ENCODE assay signal across 2 cellular contexts in the genomic region with DNA sequence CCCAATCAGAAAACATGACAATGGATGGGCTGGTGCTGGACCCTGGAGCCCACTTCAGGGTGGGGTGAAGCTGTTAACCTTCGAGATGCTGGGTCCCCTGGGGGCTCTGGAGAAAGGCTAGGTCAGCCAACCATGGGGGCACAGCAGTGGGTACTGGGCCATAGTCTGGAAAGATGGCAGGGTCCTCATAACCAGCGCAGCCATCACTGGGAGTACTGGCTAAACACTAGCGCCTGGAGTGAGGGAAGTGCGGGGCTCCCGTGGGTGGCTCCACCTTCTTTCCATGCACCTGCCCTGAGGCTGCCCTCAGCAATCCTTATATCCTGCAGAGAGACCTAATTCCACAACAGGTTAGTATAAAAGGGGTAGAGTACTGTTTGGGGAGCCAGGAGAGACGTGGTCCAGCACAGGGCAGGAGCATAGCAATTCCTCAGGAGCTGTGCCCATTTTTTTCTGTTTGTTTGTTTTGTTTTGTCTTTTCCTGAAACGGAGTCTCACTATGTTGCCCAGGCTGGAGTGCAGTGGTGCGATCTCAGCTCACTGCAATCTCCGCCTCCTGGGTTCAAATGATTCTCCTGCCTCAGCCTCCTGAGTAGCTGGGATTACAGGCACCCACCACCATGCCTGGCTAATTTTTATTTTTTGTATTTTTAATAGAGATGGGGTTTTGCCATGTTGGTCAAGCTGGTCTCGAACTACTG.
TF ChIP-seq lines count a peak whose summit lies in the region.

No MANE protein-coding gene starts in this region.

TF ChIP-seq in SK-N-SH, 30 proteins besides CTCF, POLR2A, EP300 and RAD21 (continued from another document):
- TF ChIP-seq, protein P1, sequence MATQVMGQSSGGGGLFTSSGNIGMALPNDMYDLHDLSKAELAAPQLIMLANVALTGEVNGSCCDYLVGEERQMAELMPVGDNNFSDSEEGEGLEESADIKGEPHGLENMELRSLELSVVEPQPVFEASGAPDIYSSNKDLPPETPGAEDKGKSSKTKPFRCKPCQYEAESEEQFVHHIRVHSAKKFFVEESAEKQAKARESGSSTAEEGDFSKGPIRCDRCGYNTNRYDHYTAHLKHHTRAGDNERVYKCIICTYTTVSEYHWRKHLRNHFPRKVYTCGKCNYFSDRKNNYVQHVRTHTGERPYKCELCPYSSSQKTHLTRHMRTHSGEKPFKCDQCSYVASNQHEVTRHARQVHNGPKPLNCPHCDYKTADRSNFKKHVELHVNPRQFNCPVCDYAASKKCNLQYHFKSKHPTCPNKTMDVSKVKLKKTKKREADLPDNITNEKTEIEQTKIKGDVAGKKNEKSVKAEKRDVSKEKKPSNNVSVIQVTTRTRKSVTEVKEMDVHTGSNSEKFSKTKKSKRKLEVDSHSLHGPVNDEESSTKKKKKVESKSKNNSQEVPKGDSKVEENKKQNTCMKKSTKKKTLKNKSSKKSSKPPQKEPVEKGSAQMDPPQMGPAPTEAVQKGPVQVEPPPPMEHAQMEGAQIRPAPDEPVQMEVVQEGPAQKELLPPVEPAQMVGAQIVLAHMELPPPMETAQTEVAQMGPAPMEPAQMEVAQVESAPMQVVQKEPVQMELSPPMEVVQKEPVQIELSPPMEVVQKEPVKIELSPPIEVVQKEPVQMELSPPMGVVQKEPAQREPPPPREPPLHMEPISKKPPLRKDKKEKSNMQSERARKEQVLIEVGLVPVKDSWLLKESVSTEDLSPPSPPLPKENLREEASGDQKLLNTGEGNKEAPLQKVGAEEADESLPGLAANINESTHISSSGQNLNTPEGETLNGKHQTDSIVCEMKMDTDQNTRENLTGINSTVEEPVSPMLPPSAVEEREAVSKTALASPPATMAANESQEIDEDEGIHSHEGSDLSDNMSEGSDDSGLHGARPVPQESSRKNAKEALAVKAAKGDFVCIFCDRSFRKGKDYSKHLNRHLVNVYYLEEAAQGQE (IDR thresholded peaks at IDR 0.05; ENCODE audit: low read depth, low read length): no peak
- TF ChIP-seq FOXJ3 (CRISPR knock-in tag; IDR thresholded peaks at IDR 0.05) (no peak), POLR2AphosphoS5 (IDR thresholded peaks at IDR 0.05; ENCODE audit: low read depth, low read length) (no peak), SIN3A (IDR thresholded peaks at IDR 0.05; ENCODE audit: borderline replicate concordance, low read depth, low read length) (no peak), MXI1 (IDR thresholded peaks at IDR 0.05; ENCODE audit: low read depth, low read length) (no peak), CHD2 (IDR thresholded peaks at IDR 0.05; ENCODE audit: low read length, partially characterized antibody) (no peak), YY1 (IDR thresholded peaks at IDR 0.05; ENCODE audit: low read depth) (no peak), MEF2A (IDR thresholded peaks at IDR 0.05; ENCODE audit: borderline replicate concordance, low read depth) (no peak), FOSL2 (IDR thresholded peaks at IDR 0.05; ENCODE audit: borderline replicate concordance, low read depth) (no peak), FOXM1 (IDR thresholded peaks at IDR 0.05; ENCODE audit: low read depth) (no peak)
- TF ChIP-seq, protein P2, sequence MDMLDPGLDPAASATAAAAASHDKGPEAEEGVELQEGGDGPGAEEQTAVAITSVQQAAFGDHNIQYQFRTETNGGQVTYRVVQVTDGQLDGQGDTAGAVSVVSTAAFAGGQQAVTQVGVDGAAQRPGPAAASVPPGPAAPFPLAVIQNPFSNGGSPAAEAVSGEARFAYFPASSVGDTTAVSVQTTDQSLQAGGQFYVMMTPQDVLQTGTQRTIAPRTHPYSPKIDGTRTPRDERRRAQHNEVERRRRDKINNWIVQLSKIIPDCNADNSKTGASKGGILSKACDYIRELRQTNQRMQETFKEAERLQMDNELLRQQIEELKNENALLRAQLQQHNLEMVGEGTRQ (IDR thresholded peaks at IDR 0.05; ENCODE audit: borderline replicate concordance, low read depth, low read length): no peak
- TF ChIP-seq, protein P3, sequence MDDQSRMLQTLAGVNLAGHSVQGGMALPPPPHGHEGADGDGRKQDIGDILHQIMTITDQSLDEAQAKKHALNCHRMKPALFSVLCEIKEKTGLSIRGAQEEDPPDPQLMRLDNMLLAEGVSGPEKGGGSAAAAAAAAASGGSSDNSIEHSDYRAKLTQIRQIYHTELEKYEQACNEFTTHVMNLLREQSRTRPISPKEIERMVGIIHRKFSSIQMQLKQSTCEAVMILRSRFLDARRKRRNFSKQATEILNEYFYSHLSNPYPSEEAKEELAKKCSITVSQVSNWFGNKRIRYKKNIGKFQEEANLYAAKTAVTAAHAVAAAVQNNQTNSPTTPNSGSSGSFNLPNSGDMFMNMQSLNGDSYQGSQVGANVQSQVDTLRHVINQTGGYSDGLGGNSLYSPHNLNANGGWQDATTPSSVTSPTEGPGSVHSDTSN (IDR thresholded peaks at IDR 0.05): no peak

TF ChIP-seq in SK-N-SH treated with all-trans-retinoic acid at 6 μM for 48 hours, 23 proteins besides CTCF, POLR2A, EP300 and RAD21 (continued from another document):
- TF ChIP-seq TCF4 (CRISPR knock-in tag; IDR thresholded peaks at IDR 0.05; ENCODE audit: borderline replicate concordance) (no peak), ZNF565 (CRISPR knock-in tag; conservative IDR thresholded peaks at IDR 0.05; ENCODE audit: low read depth) (no peak), OSR1 (CRISPR knock-in tag; IDR thresholded peaks at IDR 0.05) (no peak), ZFP30 (CRISPR knock-in tag; IDR thresholded peaks at IDR 0.05) (no peak), ARNTL (CRISPR knock-in tag; IDR thresholded peaks at IDR 0.05; ENCODE audit: borderline replicate concordance, low read depth) (no peak), PPARA (CRISPR knock-in tag; IDR thresholded peaks at IDR 0.05; ENCODE audit: borderline replicate concordance) (no peak), RARB (CRISPR knock-in tag; IDR thresholded peaks at IDR 0.05) (no peak), ISL1 (CRISPR knock-in tag; IDR thresholded peaks at IDR 0.05) (no peak), SNAI2 (CRISPR knock-in tag; IDR thresholded peaks at IDR 0.05) (no peak), ZC3H10 (CRISPR knock-in tag; IDR thresholded peaks at IDR 0.05) (no peak)
- TF ChIP-seq, protein P4, sequence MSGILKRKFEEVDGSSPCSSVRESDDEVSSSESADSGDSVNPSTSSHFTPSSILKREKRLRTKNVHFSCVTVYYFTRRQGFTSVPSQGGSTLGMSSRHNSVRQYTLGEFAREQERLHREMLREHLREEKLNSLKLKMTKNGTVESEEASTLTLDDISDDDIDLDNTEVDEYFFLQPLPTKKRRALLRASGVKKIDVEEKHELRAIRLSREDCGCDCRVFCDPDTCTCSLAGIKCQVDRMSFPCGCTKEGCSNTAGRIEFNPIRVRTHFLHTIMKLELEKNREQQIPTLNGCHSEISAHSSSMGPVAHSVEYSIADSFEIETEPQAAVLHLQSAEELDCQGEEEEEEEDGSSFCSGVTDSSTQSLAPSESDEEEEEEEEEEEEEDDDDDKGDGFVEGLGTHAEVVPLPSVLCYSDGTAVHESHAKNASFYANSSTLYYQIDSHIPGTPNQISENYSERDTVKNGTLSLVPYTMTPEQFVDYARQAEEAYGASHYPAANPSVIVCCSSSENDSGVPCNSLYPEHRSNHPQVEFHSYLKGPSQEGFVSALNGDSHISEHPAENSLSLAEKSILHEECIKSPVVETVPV (CRISPR knock-in tag; IDR thresholded peaks at IDR 0.05): no peak
- TF ChIP-seq, protein P5, sequence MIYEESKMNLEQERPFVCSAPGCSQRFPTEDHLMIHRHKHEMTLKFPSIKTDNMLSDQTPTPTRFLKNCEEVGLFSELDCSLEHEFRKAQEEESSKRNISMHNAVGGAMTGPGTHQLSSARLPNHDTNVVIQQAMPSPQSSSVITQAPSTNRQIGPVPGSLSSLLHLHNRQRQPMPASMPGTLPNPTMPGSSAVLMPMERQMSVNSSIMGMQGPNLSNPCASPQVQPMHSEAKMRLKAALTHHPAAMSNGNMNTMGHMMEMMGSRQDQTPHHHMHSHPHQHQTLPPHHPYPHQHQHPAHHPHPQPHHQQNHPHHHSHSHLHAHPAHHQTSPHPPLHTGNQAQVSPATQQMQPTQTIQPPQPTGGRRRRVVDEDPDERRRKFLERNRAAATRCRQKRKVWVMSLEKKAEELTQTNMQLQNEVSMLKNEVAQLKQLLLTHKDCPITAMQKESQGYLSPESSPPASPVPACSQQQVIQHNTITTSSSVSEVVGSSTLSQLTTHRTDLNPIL (CRISPR knock-in tag; IDR thresholded peaks at IDR 0.05; ENCODE audit: low read depth): no peak
- TF ChIP-seq, protein P6, sequence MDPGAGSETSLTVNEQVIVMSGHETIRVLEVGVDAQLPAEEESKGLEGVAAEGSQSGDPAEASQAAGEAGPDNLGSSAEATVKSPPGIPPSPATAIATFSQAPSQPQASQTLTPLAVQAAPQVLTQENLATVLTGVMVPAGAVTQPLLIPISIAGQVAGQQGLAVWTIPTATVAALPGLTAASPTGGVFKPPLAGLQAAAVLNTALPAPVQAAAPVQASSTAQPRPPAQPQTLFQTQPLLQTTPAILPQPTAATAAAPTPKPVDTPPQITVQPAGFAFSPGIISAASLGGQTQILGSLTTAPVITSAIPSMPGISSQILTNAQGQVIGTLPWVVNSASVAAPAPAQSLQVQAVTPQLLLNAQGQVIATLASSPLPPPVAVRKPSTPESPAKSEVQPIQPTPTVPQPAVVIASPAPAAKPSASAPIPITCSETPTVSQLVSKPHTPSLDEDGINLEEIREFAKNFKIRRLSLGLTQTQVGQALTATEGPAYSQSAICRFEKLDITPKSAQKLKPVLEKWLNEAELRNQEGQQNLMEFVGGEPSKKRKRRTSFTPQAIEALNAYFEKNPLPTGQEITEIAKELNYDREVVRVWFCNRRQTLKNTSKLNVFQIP (CRISPR knock-in tag; IDR thresholded peaks at IDR 0.05; ENCODE audit: borderline replicate concordance, low read depth): no peak
